In the genomic region with DNA sequence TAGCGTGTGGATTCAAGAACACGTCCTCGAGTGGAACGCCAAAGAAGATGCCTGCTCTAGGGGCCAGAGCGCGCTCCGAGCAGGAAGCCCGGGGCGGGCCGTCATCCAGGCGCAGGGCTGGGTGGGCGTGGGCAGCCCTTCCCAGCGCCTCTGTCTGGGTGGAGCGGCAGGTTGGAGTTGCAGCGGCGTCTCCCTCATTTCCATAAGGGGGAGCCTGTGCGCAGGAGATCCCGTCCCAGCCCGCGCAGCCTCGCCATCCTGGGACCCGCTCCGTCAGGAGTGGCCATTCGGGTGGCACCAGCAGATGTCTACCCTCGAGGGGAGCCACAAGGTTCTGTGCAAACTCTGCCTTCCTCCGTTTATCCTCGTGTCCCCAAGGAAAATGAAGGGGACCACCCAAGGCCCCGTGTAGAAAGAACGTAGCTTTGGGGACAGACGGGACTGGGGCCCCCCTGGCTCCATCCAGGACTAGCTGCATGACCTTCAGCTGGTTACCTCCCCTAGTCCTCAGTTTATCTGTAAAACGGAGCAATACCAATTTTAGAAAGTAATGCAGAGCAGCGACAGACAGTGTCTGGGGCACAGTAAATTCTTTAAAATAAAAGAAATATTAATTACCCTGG, we compare ENCODE assay signal across 8 cellular contexts.
DNase-seq lines count a peak whose midpoint lies in the region; ATAC-seq and TF ChIP-seq lines count a peak whose summit lies in the region.

No MANE protein-coding gene starts in this region.

- no peaks in the 10 kb centered on the region for H3K9me3 ChIP-seq in T-helper 17 cell (ENCODE audit: control insufficient read depth, low read length, poor library complexity, severe bottlenecking)

- H3K36me3 Mint-ChIP-seq in mesothelial cell of epicardium (no peaks in the 10 kb centered on the region), T-helper 17 cell (ENCODE audit: low read depth) (peaks cover 3% of the 10 kb centered on the region)

- peak; percentile 16 for TF ChIP-seq CTCF in mesothelial cell of epicardium (IDR thresholded peaks at IDR 0.05; ENCODE audit: unreplicated experiment)

- DNase-seq in NCI-H82 (lab: John Stamatoyannopoulos, UW) (peak; percentile 60), NCI-H82 treated with DMSO at 0.1 percent for 48 hours (lab: John Stamatoyannopoulos, UW; ENCODE audit: unreplicated experiment) (no peak), NCI-H524 (lab: John Stamatoyannopoulos, UW) (peak; percentile 64 to 79), ecto neural progenitor cell (ENCODE audit: low spot score) (peak; percentile 82), mesothelial cell of epicardium (ENCODE audit: low spot score in 2 of 2, unreplicated experiment in 2 of 2) (peak; percentile 47 to 80), NCI-H2107 treated with DMSO at 0.1 percent for 48 hours (lab: John Stamatoyannopoulos, UW; ENCODE audit: unreplicated experiment) (no peak), T-helper 17 cell (no peak)

- H3K4me3 Mint-ChIP-seq in mesothelial cell of epicardium (peak overlapping the region; percentile 48), T-helper 17 cell (no peak overlapping the region)

- no peak for ATAC-seq in T-helper 17 cell
- ATAC-seq in HG03097 (IDR thresholded peaks at IDR 0.05; ENCODE audit: low FRiP score, unreplicated experiment): no peak

- no peak overlapping the region for H3K27ac Mint-ChIP-seq in mesothelial cell of epicardium
- H3K27ac Mint-ChIP-seq in T-helper 17 cell: no peak overlapping the region

- H3K4me1 Mint-ChIP-seq in mesothelial cell of epicardium: peaks cover 12% of the 10 kb centered on the region
- H3K4me1 Mint-ChIP-seq in T-helper 17 cell: peaks cover 6% of the 10 kb centered on the region

- H3K27me3 Mint-ChIP-seq in mesothelial cell of epicardium (ENCODE audit: low read depth): peaks cover 58% of the 10 kb centered on the region
- H3K27me3 Mint-ChIP-seq in T-helper 17 cell: peaks cover 57% of the 10 kb centered on the region

- H3K9me3 Mint-ChIP-seq in mesothelial cell of epicardium: no peaks in the 10 kb centered on the region

Comparison
In these comparisons a context has a peak if more than half of its experiments do, and no peak if none do; other contexts are left out.
1. DNase-seq: peak in NCI-H82 (single experiment), NCI-H524 (2 of 2), ecto neural progenitor cell (single experiment) and mesothelial cell of epicardium (2 of 2); none in NCI-H82 treated with DMSO at 0.1 percent for 48 hours (single experiment), NCI-H2107 treated with DMSO at 0.1 percent for 48 hours (single experiment) and T-helper 17 cell (0 of 3).